17 cellular contexts compared by ENCODE assay signal in genomic region chr12:111789779-111790178, GRCh38. TPM values are rescaled to one million over a fixed set of nuclear protein-coding genes. Genes with fewer than 3 reads are reported as not detected.
A peak's percentile ranks its signal among the peaks of the same experiment; 100 is the strongest.
DNase-seq lines count a peak whose midpoint lies in the region; ATAC-seq and TF ChIP-seq lines count a peak whose summit lies in the region.
"Had no signal": no experiment of that assay in that cellular context is flagged by ENCODE, and none has a peak within 500 bp of the region (broad histone marks: within the 10 kb centered on the region; RNA-seq: fewer than 3 reads in every experiment).

No MANE protein-coding gene starts in this region.

- H3K9ac ChIP-seq in mammary epithelial cell (ENCODE audit: insufficient read depth, low read length) (no peak overlapping the region), SK-N-MC (ENCODE audit: insufficient read length) (no peak overlapping the region), muscle layer of colon (ENCODE audit: low read length) (no peak overlapping the region)
- H3K9ac ChIP-seq: BLaER1 treated with 17β-estradiol and CSF1 and Interleukin-3, amounts not matched to agents 10 nM and 100 nM had no signal

- CTCF ChIA-PET in MCF 10A (lab: Yijun Ruan, JAX) (interaction anchor here (0.6 to 6.5 kb wide), 3 partner anchors 23 to 148 kb away, joined by 3 to 44 read pairs (median 16); no protein-coding TSS in a partner anchor), mammary epithelial cell (lab: Charles Lee; ENCODE audit: low non-redundant PET) (no interaction called here)

- H3K27ac ChIP-seq in mammary epithelial cell (ENCODE audit: insufficient read depth, low read depth, low read length) (no peak overlapping the region), SK-N-MC (peak overlapping the region; percentile 25; the same call in 1 of the 2 replicates), muscle layer of colon (ENCODE audit: low read depth, low read length) (peak overlapping the region; percentile 7)
- H3K27ac ChIP-seq: BLaER1 treated with 17β-estradiol and CSF1 and Interleukin-3, amounts not matched to agents 10 nM and 100 nM had no signal

- H3K36me3 Mint-ChIP-seq in MCF 10A (ENCODE audit: insufficient read depth, unreplicated experiment): no peaks in the 10 kb centered on the region

- no peak for ATAC-seq in HG02763 (IDR thresholded peaks at IDR 0.05; ENCODE audit: unreplicated experiment)
- ATAC-seq: CD8-positive, alpha-beta T cell; HCT116 had no signal

- no peak overlapping the region for H2AFZ ChIP-seq in mammary epithelial cell (ENCODE audit: low read depth, low read length)

- H3K9me3 Mint-ChIP-seq in MCF 10A (ENCODE audit: unreplicated experiment): no peaks in the 10 kb centered on the region
- H3K9me3 Mint-ChIP-seq: CD8-positive, alpha-beta T cell; HFFc6 had no signal

- in situ Hi-C loops in mammary epithelial cell (cut with MboI; ENCODE audit: low sequenced_read_pairs in 2 of 2): no loop called here

- BruUV-seq in MCF 10A (replicated peaks; lab: Mats Ljungman, UMichigan) (no TSS peak), mammary epithelial cell (replicated peaks; lab: Mats Ljungman, UMichigan) (no TSS peak)

- H3K27me3 Mint-ChIP-seq in MCF 10A (ENCODE audit: insufficient read depth, unreplicated experiment): no peaks in the 10 kb centered on the region
- H3K27me3 Mint-ChIP-seq: B cell had no signal

- intact Hi-C loops in MCF 10A (cut with micrococcal nuclease): no loop called here
- intact Hi-C loops in mammary epithelial cell (cut with micrococcal nuclease): loop anchor here (2.0 to 5.0 kb wide), 3 partner anchors 23 to 459 kb away; no protein-coding TSS in a partner anchor

- 65% methylated on average over 11 of the region's 11 CpGs for whole genome bisulfite sequencing in mammary epithelial cell (ENCODE audit: low coverage, missing lambda C conversion rate)

- H3K27me3 ChIP-seq in mammary epithelial cell (ENCODE audit: insufficient read depth, low read length) (no peaks in the 10 kb centered on the region), muscle layer of colon (ENCODE audit: control insufficient read depth in 1 of 2, insufficient read depth in 2 of 2, low read length in 2 of 2) (no peaks in the 10 kb centered on the region)
- H3K27me3 ChIP-seq: BLaER1 treated with 17β-estradiol and CSF1 and Interleukin-3, amounts not matched to agents 10 nM and 100 nM had no signal

- dilution Hi-C loops in mammary epithelial cell (cut with HindIII; ENCODE audit: low sequenced_read_pairs): loop anchor here (5.0 kb wide), 1 partner anchor 102 kb away; the partner anchor contains the start of genes ACAD10 and BRAP

- H3K36me3 ChIP-seq in mammary epithelial cell (ENCODE audit: insufficient read depth, low read length) (no peaks in the 10 kb centered on the region), SK-N-MC (ENCODE audit: insufficient read depth, low read length) (peaks cover 35% of the 10 kb centered on the region; the same call in 1 of the 2 replicates), muscle layer of colon (ENCODE audit: insufficient read depth, low read length) (peaks cover 69% of the 10 kb centered on the region)

- TF ChIP-seq CTCF in MCF 10A (IDR thresholded peaks at IDR 0.05; ENCODE audit: unreplicated experiment) (no peak), mammary epithelial cell (conservative IDR thresholded peaks at IDR 0.05 in 1 of 2, IDR thresholded peaks at IDR 0.05 in 1 of 2; ENCODE audit: extremely low read depth in 1 of 2, insufficient read depth in 1 of 2, low read depth in 1 of 2, low read length in 2 of 2) (no peak)

- DNase-seq in MCF 10A (ENCODE audit: unreplicated experiment) (peak; percentile 44), mammary epithelial cell (no peak), SK-N-MC (ENCODE audit: low read depth, low spot score) (no peak), NCI-H82 (lab: John Stamatoyannopoulos, UW) (no peak)
- DNase-seq: Calu3; CD8-positive, alpha-beta T cell; DMS79 treated with DMSO at 0.1 percent for 48 hours; GF-D8; GOT3; H7; HFFc6 had no signal

- POLR2A ChIA-PET in MCF 10A (lab: Yijun Ruan, JAX): interaction anchor here (0.7 to 2.2 kb wide), 3 partner anchors 10 to 52 kb away, joined by 4 to 5 read pairs (median 4); partner anchors contain the start of gene MAPKAPK5

- H3K9me3 ChIP-seq in mammary epithelial cell (replicated peaks; ENCODE audit: insufficient read depth, low read length): no peaks in the 10 kb centered on the region
- H3K9me3 ChIP-seq in SK-N-MC (ENCODE audit: low read depth, low read length): no peaks in the 10 kb centered on the region
- H3K9me3 ChIP-seq in muscle layer of colon (ENCODE audit: low read length): no peaks in the 10 kb centered on the region
- H3K9me3 ChIP-seq: BLaER1 treated with 17β-estradiol and CSF1 and Interleukin-3, amounts not matched to agents 10 nM and 100 nM had no signal

- peaks cover 12% of the 10 kb centered on the region for H3K4me1 Mint-ChIP-seq in MCF 10A (ENCODE audit: insufficient read depth, unreplicated experiment)
- H3K4me1 Mint-ChIP-seq: B cell had no signal

- H3K4me1 ChIP-seq in mammary epithelial cell (ENCODE audit: insufficient read depth, low read length): no peaks in the 10 kb centered on the region
- H3K4me1 ChIP-seq in muscle layer of colon (ENCODE audit: insufficient read depth, low read length): peaks cover 10% of the 10 kb centered on the region

- no peaks in the 10 kb centered on the region for H3K79me2 ChIP-seq in mammary epithelial cell (ENCODE audit: insufficient read depth, low read length)

- no peak overlapping the region for H3K4me2 ChIP-seq in mammary epithelial cell (ENCODE audit: insufficient read depth, low read depth, low read length)
- H3K4me2 ChIP-seq: BLaER1 treated with 17β-estradiol and CSF1 and Interleukin-3, amounts not matched to agents 10 nM and 100 nM had no signal

- H3K4me3 ChIP-seq in mammary epithelial cell (replicated peaks in 1 of 3; ENCODE audit: insufficient read depth in 1 of 3, low read depth in 2 of 3, low read length in 3 of 3) (no peak overlapping the region), SK-N-MC (no peak overlapping the region), muscle layer of colon (ENCODE audit: low read depth in 1 of 2, low read length in 2 of 2) (no peak overlapping the region)
- H3K4me3 ChIP-seq: BLaER1 treated with 17β-estradiol and CSF1 and Interleukin-3, amounts not matched to agents 10 nM and 100 nM had no signal

- H3K27ac Mint-ChIP-seq in MCF 10A (ENCODE audit: low read depth, unreplicated experiment): no peak overlapping the region
- H3K27ac Mint-ChIP-seq: B cell; CD8-positive, alpha-beta T cell; HFFc6 had no signal

- H4K20me1 ChIP-seq in mammary epithelial cell (ENCODE audit: insufficient read depth, low read length): no peaks in the 10 kb centered on the region

- H3K4me3 Mint-ChIP-seq in MCF 10A (ENCODE audit: unreplicated experiment): no peak overlapping the region
- H3K4me3 Mint-ChIP-seq: B cell; CD8-positive, alpha-beta T cell; HFFc6 had no signal

RNA-seq across cellular contexts. Expression of gene ALDH2, which starts 23.0 kb away (rescaled TPM):
- total RNA-seq in MCF 10A (2022) (0.54 TPM in 1 of 2 replicates, not detected in the other), mammary epithelial cell (under 1 TPM in 1 of 2 donors, not detected in 1; 0.38 TPM)
- not detected for polyA plus RNA-seq in mammary epithelial cell
- not detected for polyA minus RNA-seq in mammary epithelial cell
- total RNA-seq: A172 had no signal

RNA-seq across cellular contexts. Expression of gene MAPKAPK5, which starts 52.2 kb away (rescaled TPM):
- total RNA-seq in MCF 10A (2022) (46.3 and 51.3 TPM in 2 replicates), mammary epithelial cell (10 to 100 TPM; 34.5 to 46.7 TPM)
- 38.7 TPM for polyA plus RNA-seq in mammary epithelial cell
- polyA minus RNA-seq in mammary epithelial cell: 49.4 TPM
